In genomic region chr1:208039536-208040332, GRCh38 we compare ENCODE assay signal across 7 cellular contexts.
"Had no signal": no experiment of that assay in that cellular context is flagged by ENCODE, and none has a peak within 500 bp of the region (broad histone marks: within the 10 kb centered on the region; RNA-seq: fewer than 3 reads in every experiment).

No MANE protein-coding gene starts in this region.

- H3K36me3 ChIP-seq: HAP-1 had no signal

- DNase-seq: HFFc6, IMR-90 had no signal

- H3K9me3 ChIP-seq: HAP-1 had no signal

- FAIRE-seq: HTR-8/SVneo, K562 had no signal

- H3K4me3 ChIP-seq: GM23338, HAP-1, K562 had no signal

- H3K4me1 ChIP-seq: HAP-1 had no signal

- H2AFZ ChIP-seq: GM23338 had no signal

- ATAC-seq: GM23338, HCT116, K562 had no signal

- H3K4me2 ChIP-seq: GM23338 had no signal
